ENCODE assay signal across 26 cellular contexts in the genomic region with DNA sequence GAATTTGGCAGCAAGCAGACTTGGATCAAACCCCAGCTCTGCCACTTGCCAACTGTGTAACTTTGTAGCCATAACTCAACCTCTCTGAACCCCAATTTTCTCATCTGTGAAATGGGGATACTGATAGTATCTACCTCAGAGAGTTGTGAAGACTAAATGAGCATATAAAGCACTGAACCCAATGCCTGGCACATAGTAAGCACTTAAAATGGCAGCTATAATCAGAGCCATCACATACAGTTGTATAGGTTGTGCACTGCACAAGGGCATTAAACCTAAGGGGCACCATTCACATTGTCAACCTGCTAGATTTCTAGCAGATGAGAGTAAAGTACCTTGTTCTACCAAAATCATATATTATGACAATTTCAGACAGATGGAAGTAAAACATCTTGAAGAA. TPM values are rescaled to one million over a fixed set of nuclear protein-coding genes. Genes with fewer than 3 reads are reported as not detected.
DNase-seq lines count a peak whose midpoint lies in the region; ATAC-seq and TF ChIP-seq lines count a peak whose summit lies in the region.
"Had no signal": no experiment of that assay in that cellular context is flagged by ENCODE, and none has a peak within 500 bp of the region (broad histone marks: within the 10 kb centered on the region; RNA-seq: fewer than 3 reads in every experiment).

No MANE protein-coding gene starts in this region.

- peaks cover 14% of the 10 kb centered on the region for H3K36me3 Mint-ChIP-seq in activated CD4-positive, alpha-beta memory T cell treated with anti-CD3 and anti-CD28 coated beads for 36 hours
- H3K36me3 Mint-ChIP-seq in activated CD4-positive, alpha-beta memory T cell treated with anti-CD3 and anti-CD28 coated beads, Interleukin-2, amount 10 ng/mL, durations not matched to agents 7 days and 5 days (ENCODE audit: low read depth): peaks cover 19% of the 10 kb centered on the region
- H3K36me3 Mint-ChIP-seq in CD4-positive, alpha-beta T cell (ENCODE audit: low read depth): peaks cover 52% of the 10 kb centered on the region
- H3K36me3 Mint-ChIP-seq in activated T-helper 17 cell treated with anti-CD3 and anti-CD28 coated beads, Interleukin-2, amount 50 U/mL, for 72 hours (ENCODE audit: low read depth): peaks cover 42% of the 10 kb centered on the region
- peaks cover 10% of the 10 kb centered on the region for H3K36me3 Mint-ChIP-seq in memory B cell

- H3K27ac Mint-ChIP-seq in activated CD4-positive, alpha-beta memory T cell treated with anti-CD3 and anti-CD28 coated beads for 36 hours: peak overlapping the region; percentile 49
- no peak overlapping the region for H3K27ac Mint-ChIP-seq in activated CD4-positive, alpha-beta memory T cell treated with anti-CD3 and anti-CD28 coated beads, Interleukin-2, amount 10 ng/mL, durations not matched to agents 7 days and 5 days
- H3K27ac Mint-ChIP-seq in CD4-positive, alpha-beta T cell: peak overlapping the region; percentile 84
- H3K27ac Mint-ChIP-seq in activated T-helper 17 cell treated with anti-CD3 and anti-CD28 coated beads, Interleukin-2, amount 50 U/mL, for 72 hours: peak overlapping the region; percentile 30
- peak overlapping the region; percentile 45 for H3K27ac Mint-ChIP-seq in memory B cell
- H3K27ac Mint-ChIP-seq: H9, HFFc6 had no signal

- H3K27me3 Mint-ChIP-seq in activated CD4-positive, alpha-beta memory T cell treated with anti-CD3 and anti-CD28 coated beads for 36 hours: no peaks in the 10 kb centered on the region
- no peaks in the 10 kb centered on the region for H3K27me3 Mint-ChIP-seq in activated CD4-positive, alpha-beta memory T cell treated with anti-CD3 and anti-CD28 coated beads, Interleukin-2, amount 10 ng/mL, durations not matched to agents 7 days and 5 days
- no peaks in the 10 kb centered on the region for H3K27me3 Mint-ChIP-seq in CD4-positive, alpha-beta T cell
- H3K27me3 Mint-ChIP-seq in activated T-helper 17 cell treated with anti-CD3 and anti-CD28 coated beads, Interleukin-2, amount 50 U/mL, for 72 hours: no peaks in the 10 kb centered on the region
- H3K27me3 Mint-ChIP-seq in memory B cell: no peaks in the 10 kb centered on the region
- H3K27me3 Mint-ChIP-seq: B cell had no signal

- no peaks in the 10 kb centered on the region for H3K9me3 Mint-ChIP-seq in activated CD4-positive, alpha-beta memory T cell treated with anti-CD3 and anti-CD28 coated beads for 36 hours
- no peaks in the 10 kb centered on the region for H3K9me3 Mint-ChIP-seq in activated CD4-positive, alpha-beta memory T cell treated with anti-CD3 and anti-CD28 coated beads, Interleukin-2, amount 10 ng/mL, durations not matched to agents 7 days and 5 days
- no peaks in the 10 kb centered on the region for H3K9me3 Mint-ChIP-seq in CD4-positive, alpha-beta T cell
- H3K9me3 Mint-ChIP-seq in activated T-helper 17 cell treated with anti-CD3 and anti-CD28 coated beads, Interleukin-2, amount 50 U/mL, for 72 hours: no peaks in the 10 kb centered on the region
- no peaks in the 10 kb centered on the region for H3K9me3 Mint-ChIP-seq in memory B cell
- H3K9me3 Mint-ChIP-seq: HFFc6 had no signal

- no peak for TF ChIP-seq CTCF in CD4-positive, alpha-beta T cell (IDR thresholded peaks at IDR 0.05)
- TF ChIP-seq CTCF in dorsolateral prefrontal cortex (IDR thresholded peaks at IDR 0.05 in 54 of 56, conservative IDR thresholded peaks at IDR 0.05 in 2 of 56; ENCODE audit: low read depth in 1 of 56, partially characterized antibody in 56 of 56): no peak

- H3K27me3 ChIP-seq in CD4-positive, alpha-beta T cell (ENCODE audit: control insufficient read depth, insufficient read depth, low read length): no peaks in the 10 kb centered on the region
- H3K27me3 ChIP-seq in dorsolateral prefrontal cortex: no peaks in the 10 kb centered on the region
- H3K27me3 ChIP-seq: SJSA1 had no signal

- CTCF ChIA-PET in activated CD4-positive, alpha-beta memory T cell treated with anti-CD3 and anti-CD28 coated beads for 36 hours (lab: Charles Lee): interaction anchor here (1.2 to 4.6 kb wide), 3 partner anchors 12 to 116 kb away, joined by 3 to 43 read pairs (median 34); a partner anchor contains a TSS
- CTCF ChIA-PET in activated CD4-positive, alpha-beta memory T cell treated with anti-CD3 and anti-CD28 coated beads, Interleukin-2, amount 10 ng/mL, durations not matched to agents 7 days and 5 days (lab: Charles Lee): interaction anchor here (1.0 to 4.9 kb wide), 2 partner anchors 12 to 86 kb away, joined by 3 to 37 read pairs; a partner anchor contains a TSS
- CTCF ChIA-PET in CD4-positive, alpha-beta T cell (lab: Charles Lee): no interaction called here

- no peak overlapping the region for H3K27ac ChIP-seq in CD4-positive, alpha-beta T cell (ENCODE audit: low read depth, low read length)
- H3K27ac ChIP-seq in dorsolateral prefrontal cortex: no peak overlapping the region
- H3K27ac ChIP-seq: 22Rv1, C4-2B, GM23248, PC-9, SJSA1 had no signal

- no peak overlapping the region for H3K4me3 Mint-ChIP-seq in activated CD4-positive, alpha-beta memory T cell treated with anti-CD3 and anti-CD28 coated beads for 36 hours
- H3K4me3 Mint-ChIP-seq in activated CD4-positive, alpha-beta memory T cell treated with anti-CD3 and anti-CD28 coated beads, Interleukin-2, amount 10 ng/mL, durations not matched to agents 7 days and 5 days: no peak overlapping the region
- no peak overlapping the region for H3K4me3 Mint-ChIP-seq in CD4-positive, alpha-beta T cell
- no peak overlapping the region for H3K4me3 Mint-ChIP-seq in activated T-helper 17 cell treated with anti-CD3 and anti-CD28 coated beads, Interleukin-2, amount 50 U/mL, for 72 hours
- H3K4me3 Mint-ChIP-seq in memory B cell: no peak overlapping the region
- H3K4me3 Mint-ChIP-seq: B cell, H9, HFFc6 had no signal

- intact Hi-C loops in activated CD4-positive, alpha-beta memory T cell treated with anti-CD3 and anti-CD28 coated beads for 36 hours (cut with micrococcal nuclease): loop anchor here (5.0 kb wide), 2 partner anchors 216 to 336 kb away; no protein-coding TSS in a partner anchor
- intact Hi-C loops in CD4-positive, alpha-beta T cell (cut with DNase I, micrococcal nuclease): loop anchor here in 1 of 2 experiments (10.0 kb wide), 2 partner anchors 217 to 333 kb away; a partner anchor contains a TSS
- intact Hi-C loops in dorsolateral prefrontal cortex (cut with DNase I): loop anchor here (5.0 to 10.0 kb wide), 5 partner anchors 166 to 333 kb away; a partner anchor contains a TSS

- POLR2A ChIA-PET in activated CD4-positive, alpha-beta memory T cell treated with anti-CD3 and anti-CD28 coated beads for 36 hours (lab: Charles Lee): no interaction called here
- POLR2A ChIA-PET in activated CD4-positive, alpha-beta memory T cell treated with anti-CD3 and anti-CD28 coated beads, Interleukin-2, amount 10 ng/mL, durations not matched to agents 7 days and 5 days (lab: Charles Lee): interaction anchor here (1.2 kb wide), 1 partner anchor 10 kb away, joined by 4 read pairs; no protein-coding TSS in a partner anchor
- POLR2A ChIA-PET in CD4-positive, alpha-beta T cell (lab: Charles Lee): no interaction called here

- no peak overlapping the region for H3K4me3 ChIP-seq in dorsolateral prefrontal cortex
- H3K4me3 ChIP-seq: GM23248, PC-9, SJSA1 had no signal

- no peak for DNase-seq in activated CD4-positive, alpha-beta memory T cell treated with anti-CD3 and anti-CD28 coated beads for 36 hours
- DNase-seq in activated CD4-positive, alpha-beta memory T cell treated with anti-CD3 and anti-CD28 coated beads, Interleukin-2, amount 10 ng/mL, durations not matched to agents 7 days and 5 days: no peak
- no peak for DNase-seq in CD4-positive, alpha-beta T cell
- DNase-seq in memory B cell (ENCODE audit: low spot score in 2 of 2) (no peak), dorsolateral prefrontal cortex (no peak), epidermal melanocyte (ENCODE audit: insufficient read length, low spot score) (no peak), NCI-H748 treated with DMSO at 0.1 percent for 48 hours (lab: John Stamatoyannopoulos, UW) (no peak)
- DNase-seq: DMS153, DND-41, GM23248, H9, HFFc6, KBM-7, MV-4-11, NCI-H1105, NCI-H146, NCI-H2029, NCI-H446 treated with DMSO at 0.1 percent for 48 hours, NCI-H526, PC-9 had no signal

- no peak for ATAC-seq in CD4-positive, alpha-beta T cell (ENCODE audit: poor library complexity)
- no peak for ATAC-seq in activated T-helper 17 cell treated with anti-CD3 and anti-CD28 coated beads, Interleukin-2, amount 50 U/mL, for 72 hours (replicated peaks)
- ATAC-seq in memory B cell (ENCODE audit: low read depth): no peak
- ATAC-seq: Right ventricle myocardium inferior had no signal

- no peaks in the 10 kb centered on the region for H3K9me3 ChIP-seq in CD4-positive, alpha-beta T cell (ENCODE audit: control insufficient read depth, low read length)
- H3K9me3 ChIP-seq: SJSA1 had no signal

- peaks cover 6% of the 10 kb centered on the region for H3K4me1 Mint-ChIP-seq in activated CD4-positive, alpha-beta memory T cell treated with anti-CD3 and anti-CD28 coated beads for 36 hours (ENCODE audit: low read depth)
- H3K4me1 Mint-ChIP-seq in activated CD4-positive, alpha-beta memory T cell treated with anti-CD3 and anti-CD28 coated beads, Interleukin-2, amount 10 ng/mL, durations not matched to agents 7 days and 5 days: peaks cover 7% of the 10 kb centered on the region
- H3K4me1 Mint-ChIP-seq in CD4-positive, alpha-beta T cell (ENCODE audit: low read depth): peaks cover 12% of the 10 kb centered on the region
- H3K4me1 Mint-ChIP-seq in activated T-helper 17 cell treated with anti-CD3 and anti-CD28 coated beads, Interleukin-2, amount 50 U/mL, for 72 hours: peaks cover 5% of the 10 kb centered on the region
- peaks cover 7% of the 10 kb centered on the region for H3K4me1 Mint-ChIP-seq in memory B cell

RNA-seq across cellular contexts. Expression of a gene that starts 10.6 kb away (rescaled TPM):
- 1 to 10 TPM; 7.3 to 8.1 TPM for total RNA-seq in activated CD4-positive, alpha-beta memory T cell treated with anti-CD3 and anti-CD28 coated beads for 36 hours
- total RNA-seq in activated CD4-positive, alpha-beta memory T cell treated with anti-CD3 and anti-CD28 coated beads, Interleukin-2, amount 10 ng/mL, durations not matched to agents 7 days and 5 days: 1 to 10 TPM; 4.6 to 4.8 TPM
- 1 to 10 TPM; 2.2 to 3.5 TPM for total RNA-seq in CD4-positive, alpha-beta T cell
- total RNA-seq in activated T-helper 17 cell treated with anti-CD3 and anti-CD28 coated beads, Interleukin-2, amount 50 U/mL, for 72 hours: 1 to 10 TPM; 3.8 to 4.4 TPM
- 100 to 1,000 TPM in 2 of 120 experiments, 10 to 100 TPM in 118; 18.1 to 151 (median 44.9) TPM for total RNA-seq in dorsolateral prefrontal cortex
